In the genomic region with DNA sequence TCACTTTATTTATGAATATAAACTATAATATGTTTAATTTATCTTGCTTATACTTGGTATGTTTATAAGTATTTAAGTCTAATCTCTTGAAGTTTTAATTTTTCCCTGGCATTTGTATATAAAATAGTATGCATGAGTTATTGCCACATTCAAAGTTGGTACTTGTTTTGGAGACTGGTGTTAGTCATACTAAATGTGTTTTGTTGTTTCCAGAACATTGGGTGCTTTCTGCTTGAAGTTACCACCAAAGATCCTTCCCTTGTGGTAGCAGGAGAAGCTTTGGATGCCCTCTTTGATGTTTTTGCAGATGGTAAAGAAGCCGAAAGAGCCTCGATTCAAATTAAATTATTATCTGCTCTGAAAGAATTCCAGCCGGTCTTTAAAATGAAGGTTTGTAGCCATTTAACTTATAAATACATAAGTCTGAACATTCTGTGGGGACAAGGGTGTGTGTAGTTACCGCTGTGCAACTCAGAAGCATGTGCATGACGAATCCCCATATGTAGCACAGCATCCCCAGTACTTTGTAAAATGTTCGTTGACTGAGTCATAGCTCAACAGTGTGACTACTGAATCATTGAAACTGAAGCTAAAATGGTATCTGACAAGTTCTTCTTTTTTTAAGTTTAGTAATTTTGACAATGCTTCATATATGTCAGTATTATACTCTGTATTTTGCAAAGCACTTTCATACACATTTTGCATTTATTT, we compare ENCODE assay signal across 12 cellular contexts. TPM values are rescaled to one million over a fixed set of nuclear protein-coding genes. Genes with fewer than 3 reads are reported as not detected.
DNase-seq lines count a peak whose midpoint lies in the region; ATAC-seq, FAIRE-seq and TF ChIP-seq lines count a peak whose summit lies in the region.
"Had no signal": no experiment of that assay in that cellular context is flagged by ENCODE, and none has a peak within 500 bp of the region (broad histone marks: within the 10 kb centered on the region; RNA-seq: fewer than 3 reads in every experiment).

No MANE protein-coding gene starts in this region.

- H2AFZ ChIP-seq in astrocyte (ENCODE audit: low read depth, low read length) = no peak overlapping the region

- H3K79me2 ChIP-seq in astrocyte (ENCODE audit: insufficient read depth, low read length) = no peaks in the 10 kb centered on the region

- H3K4me3 ChIP-seq in astrocyte (ENCODE audit: insufficient read depth, low read depth, low read length) = no peak overlapping the region
- H3K4me3 ChIP-seq: prostate gland, SK-N-MC had no signal

- H3K9ac ChIP-seq in astrocyte (ENCODE audit: low read length) = peak overlapping the region; percentile 37

- H4K20me1 ChIP-seq in astrocyte (ENCODE audit: insufficient read depth, low read length) = no peaks in the 10 kb centered on the region

- peaks cover 12% of the 10 kb centered on the region for H3K4me1 ChIP-seq in astrocyte (ENCODE audit: insufficient read depth, low read length)
- H3K4me1 ChIP-seq: prostate gland had no signal

- ATAC-seq in activated T-cell treated with anti-CD3 and anti-CD28 coated beads, Interleukin-2, amount 50 U/mL, for 72 hours (replicated peaks in 1 of 2) = peak; percentile 100
- ATAC-seq in HG03095 (IDR thresholded peaks at IDR 0.05; ENCODE audit: unreplicated experiment) = peak; percentile 83
- peak; percentile 99 for ATAC-seq in stimulated activated effector memory CD8-positive, alpha-beta T cell treated with anti-CD3 and anti-CD28 coated beads, Interleukin-12 subunit alpha, Interleukin-12 subunit beta, amount 100 ng/mL, for 72 hours

- peak overlapping the region; percentile 94 for H3K27ac Mint-ChIP-seq in activated T-cell treated with anti-CD3 and anti-CD28 coated beads, Interleukin-2, amount 50 U/mL, for 72 hours
- H3K27ac Mint-ChIP-seq in astrocyte (ENCODE audit: unreplicated experiment) = peak overlapping the region; percentile 18
- no peak overlapping the region for H3K27ac Mint-ChIP-seq in stimulated activated effector memory CD8-positive, alpha-beta T cell treated with anti-CD3 and anti-CD28 coated beads, Interleukin-12 subunit alpha, Interleukin-12 subunit beta, amount 100 ng/mL, for 72 hours
- H3K27ac Mint-ChIP-seq: CD4-positive, alpha-beta T cell had no signal

- no peaks in the 10 kb centered on the region for H3K27me3 ChIP-seq in astrocyte (ENCODE audit: insufficient read depth, low read length)

- H3K9me3 Mint-ChIP-seq in activated T-cell treated with anti-CD3 and anti-CD28 coated beads, Interleukin-2, amount 50 U/mL, for 72 hours = no peaks in the 10 kb centered on the region
- H3K9me3 Mint-ChIP-seq in astrocyte (ENCODE audit: unreplicated experiment) = no peaks in the 10 kb centered on the region
- H3K9me3 Mint-ChIP-seq in stimulated activated effector memory CD8-positive, alpha-beta T cell treated with anti-CD3 and anti-CD28 coated beads, Interleukin-12 subunit alpha, Interleukin-12 subunit beta, amount 100 ng/mL, for 72 hours = no peaks in the 10 kb centered on the region
- H3K9me3 Mint-ChIP-seq: CD4-positive, alpha-beta T cell had no signal

- peak; percentile 90 for FAIRE-seq in astrocyte (lab: Jason Lieb, UNC)

- peaks cover 18% of the 10 kb centered on the region for H3K4me1 Mint-ChIP-seq in activated T-cell treated with anti-CD3 and anti-CD28 coated beads, Interleukin-2, amount 50 U/mL, for 72 hours (ENCODE audit: low read depth)
- H3K4me1 Mint-ChIP-seq in astrocyte (ENCODE audit: low read depth, unreplicated experiment) = peaks cover 5% of the 10 kb centered on the region
- no peaks in the 10 kb centered on the region for H3K4me1 Mint-ChIP-seq in stimulated activated effector memory CD8-positive, alpha-beta T cell treated with anti-CD3 and anti-CD28 coated beads, Interleukin-12 subunit alpha, Interleukin-12 subunit beta, amount 100 ng/mL, for 72 hours

- H3K4me3 Mint-ChIP-seq in activated T-cell treated with anti-CD3 and anti-CD28 coated beads, Interleukin-2, amount 50 U/mL, for 72 hours = peak overlapping the region; percentile 43 to 64
- H3K4me3 Mint-ChIP-seq in astrocyte (ENCODE audit: unreplicated experiment) = no peak overlapping the region
- H3K4me3 Mint-ChIP-seq in stimulated activated effector memory CD8-positive, alpha-beta T cell treated with anti-CD3 and anti-CD28 coated beads, Interleukin-12 subunit alpha, Interleukin-12 subunit beta, amount 100 ng/mL, for 72 hours = no peak overlapping the region
- H3K4me3 Mint-ChIP-seq: CD4-positive, alpha-beta T cell had no signal

- peak overlapping the region; percentile 48 for H3K4me2 ChIP-seq in astrocyte (ENCODE audit: low read length)

- TF ChIP-seq CTCF in astrocyte (IDR thresholded peaks at IDR 0.05; ENCODE audit: insufficient read depth, low read depth, low read length) = no peak

- H3K27me3 Mint-ChIP-seq in activated T-cell treated with anti-CD3 and anti-CD28 coated beads, Interleukin-2, amount 50 U/mL, for 72 hours (ENCODE audit: low read depth) = no peaks in the 10 kb centered on the region
- H3K27me3 Mint-ChIP-seq in astrocyte (ENCODE audit: low read depth, unreplicated experiment) = no peaks in the 10 kb centered on the region
- H3K27me3 Mint-ChIP-seq: CD4-positive, alpha-beta T cell had no signal

- DNase-seq in activated T-cell treated with anti-CD3 and anti-CD28 coated beads, Interleukin-2, amount 50 U/mL, for 72 hours = peak; percentile 16 to 37
- no peak for DNase-seq in activated T-cell treated with anti-CD3 and anti-CD28 coated beads, Interleukin-2, amount 50 U/mL, for 48 hours
- DNase-seq in astrocyte (ENCODE audit: low read depth) = peak; percentile 76
- no peak for DNase-seq in stimulated activated effector memory CD8-positive, alpha-beta T cell treated with anti-CD3 and anti-CD28 coated beads, Interleukin-12 subunit alpha, Interleukin-12 subunit beta, amount 100 ng/mL, for 72 hours (ENCODE audit: low spot score in 2 of 2)
- no peak for DNase-seq in DMS53 (lab: John Stamatoyannopoulos, UW)
- DNase-seq in stimulated activated CD4-positive, alpha-beta T cell treated with anti-CD3 and anti-CD28 coated beads, Interleukin-12 subunit alpha, Interleukin-12 subunit beta, amount 100 ng/mL, for 4 hours = no peak
- no peak for DNase-seq in iPS-NIHi11 (ENCODE audit: low spot score)
- DNase-seq: CD4-positive, alpha-beta T cell; stimulated activated naive CD4-positive, alpha-beta T cell treated with Interleukin-2 at 50 U/mL for 16 hours had no signal

- peak overlapping the region; percentile 77 for H3K27ac ChIP-seq in astrocyte (ENCODE audit: low read depth, low read length)
- H3K27ac ChIP-seq: prostate gland, SK-N-MC had no signal

- H3K36me3 ChIP-seq in astrocyte (ENCODE audit: insufficient read depth, low read length) = peaks cover 27% of the 10 kb centered on the region
- H3K36me3 ChIP-seq: prostate gland had no signal

- H3K9me3 ChIP-seq in astrocyte (ENCODE audit: insufficient read depth, low read depth, low read length) = no peaks in the 10 kb centered on the region
- H3K9me3 ChIP-seq: prostate gland had no signal

- H3K36me3 Mint-ChIP-seq in activated T-cell treated with anti-CD3 and anti-CD28 coated beads, Interleukin-2, amount 50 U/mL, for 72 hours (ENCODE audit: insufficient read depth in 2 of 2) = peaks cover 4 to 24% of the 10 kb centered on the region in 2 donors
- peaks cover 4% of the 10 kb centered on the region for H3K36me3 Mint-ChIP-seq in astrocyte (ENCODE audit: low read depth, unreplicated experiment)
- peaks cover 86% of the 10 kb centered on the region for H3K36me3 Mint-ChIP-seq in stimulated activated effector memory CD8-positive, alpha-beta T cell treated with anti-CD3 and anti-CD28 coated beads, Interleukin-12 subunit alpha, Interleukin-12 subunit beta, amount 100 ng/mL, for 72 hours

RNA-seq across cellular contexts. Expression of a gene that starts 36.4 kb away (rescaled TPM):
- 10 to 100 TPM; 19.5 to 19.6 TPM for total RNA-seq in activated T-cell treated with anti-CD3 and anti-CD28 coated beads, Interleukin-2, amount 50 U/mL, for 72 hours
- total RNA-seq in astrocyte = 22.2 and 26.8 TPM in 2 replicates

RNA-seq across cellular contexts. Expression of a gene that starts 50.9 kb away (rescaled TPM):
- total RNA-seq in activated T-cell treated with anti-CD3 and anti-CD28 coated beads, Interleukin-2, amount 50 U/mL, for 72 hours = 10 to 100 TPM; 27.5 to 29.0 TPM
- 16.1 and 17.0 TPM in 2 replicates for total RNA-seq in astrocyte

Comparison
In these comparisons a context has a peak if more than half of its experiments do, and no peak if none do; other contexts are left out.
1. DNase-seq: peak in activated T-cell treated with anti-CD3 and anti-CD28 coated beads, Interleukin-2, amount 50 U/mL, for 72 hours (2 of 2) and astrocyte (single experiment); none in activated T-cell treated with anti-CD3 and anti-CD28 coated beads, Interleukin-2, amount 50 U/mL, for 48 hours (0 of 2), stimulated activated effector memory CD8-positive, alpha-beta T cell treated with anti-CD3 and anti-CD28 coated beads, Interleukin-12 subunit alpha, Interleukin-12 subunit beta, amount 100 ng/mL, for 72 hours (0 of 2), DMS53 (single experiment), stimulated activated CD4-positive, alpha-beta T cell treated with anti-CD3 and anti-CD28 coated beads, Interleukin-12 subunit alpha, Interleukin-12 subunit beta, amount 100 ng/mL, for 4 hours (single experiment) and iPS-NIHi11 (single experiment).
2. H3K4me3 Mint-ChIP-seq: peak in activated T-cell treated with anti-CD3 and anti-CD28 coated beads, Interleukin-2, amount 50 U/mL, for 72 hours (2 of 2); none in astrocyte (single experiment) and stimulated activated effector memory CD8-positive, alpha-beta T cell treated with anti-CD3 and anti-CD28 coated beads, Interleukin-12 subunit alpha, Interleukin-12 subunit beta, amount 100 ng/mL, for 72 hours (single experiment).
3. Peak in every context shown above with its lines, with median percentiles within 50 percentile points of each other: ATAC-seq.